8 cellular contexts compared by ENCODE assay signal in genomic region chr13:99500839-99501134, GRCh38. TPM values are rescaled to one million over a fixed set of nuclear protein-coding genes. Genes with fewer than 3 reads are reported as not detected.
DNase-seq lines count a peak whose midpoint lies in the region; ATAC-seq, FAIRE-seq and TF ChIP-seq lines count a peak whose summit lies in the region.

No MANE protein-coding gene starts in this region.

- H3K23ac ChIP-seq in trophoblast cell (ENCODE audit: low read length), result no peak overlapping the region

- peaks cover 13% of the 10 kb centered on the region for H3K79me2 ChIP-seq in trophoblast cell (ENCODE audit: control insufficient read depth, insufficient read depth, low read length, poor library complexity)

- H3K27ac Mint-ChIP-seq in endothelial cell (ENCODE audit: unreplicated experiment), result peak overlapping the region; percentile 89

- peak; percentile 5 for ATAC-seq in GM21360 (IDR thresholded peaks at IDR 0.05; ENCODE audit: unreplicated experiment)
- ATAC-seq in GM19035 (IDR thresholded peaks at IDR 0.05; ENCODE audit: unreplicated experiment), result no peak
- no peak for ATAC-seq in GM21367 (IDR thresholded peaks at IDR 0.05; ENCODE audit: unreplicated experiment)

- H3K27me3 ChIP-seq in AG04450 (ENCODE audit: control insufficient read depth, insufficient read depth, low read length) (no peaks in the 10 kb centered on the region), trophoblast cell (ENCODE audit: insufficient read depth, low read length) (no peaks in the 10 kb centered on the region)

- H3K14ac ChIP-seq in trophoblast cell (ENCODE audit: low read length), result peak overlapping the region; percentile 51

- H3K4me1 Mint-ChIP-seq in endothelial cell (ENCODE audit: unreplicated experiment), result peaks cover 38% of the 10 kb centered on the region

- H3K9ac ChIP-seq in trophoblast cell (ENCODE audit: low read length), result peak overlapping the region; percentile 88

- CTCF ChIA-PET in AG04450 (lab: Charles Lee), result interaction anchor here (0.6 to 3.7 kb wide), 2 partner anchors 64 to 1073 kb away, joined by 4 to 25 read pairs; no protein-coding TSS in a partner anchor

- peak overlapping the region; percentile 62 for H3K18ac ChIP-seq in trophoblast cell (ENCODE audit: low read length)

- no peak for FAIRE-seq in D721Med (lab: Jason Lieb, UNC)

- H4K12ac ChIP-seq in trophoblast cell (ENCODE audit: low read depth, low read length), result peak overlapping the region; percentile 78

- no peaks in the 10 kb centered on the region for H3K9me3 Mint-ChIP-seq in endothelial cell (ENCODE audit: unreplicated experiment)

- H2AK5ac ChIP-seq in trophoblast cell (ENCODE audit: low read length), result no peak overlapping the region

- H4K8ac ChIP-seq in trophoblast cell (ENCODE audit: low read depth, low read length), result peak overlapping the region; percentile 82

- peak overlapping the region; percentile 95 for H2AFZ ChIP-seq in trophoblast cell (ENCODE audit: insufficient read depth, low read length, poor library complexity)

- peaks cover 19% of the 10 kb centered on the region for H3K79me1 ChIP-seq in trophoblast cell (ENCODE audit: low read length)

- peak overlapping the region; percentile 71 for H4K91ac ChIP-seq in trophoblast cell (ENCODE audit: low read depth, low read length)

- no peak overlapping the region for H2BK12ac ChIP-seq in trophoblast cell (ENCODE audit: low read length)

- POLR2A ChIA-PET in AG04450 (lab: Yijun Ruan, JAX), result interaction anchor here (0.6 kb wide), 1 partner anchor 31 kb away, joined by 3 read pairs; no protein-coding TSS in a partner anchor

- peaks cover 3% of the 10 kb centered on the region for H3K36me3 Mint-ChIP-seq in endothelial cell (ENCODE audit: low read depth, unreplicated experiment)

- H3K27ac ChIP-seq in AG04450 (ENCODE audit: low read depth, low read length) (peak overlapping the region; percentile 21), trophoblast cell (ENCODE audit: low read depth, low read length) (peak overlapping the region; percentile 70)

- H3K36me3 ChIP-seq in trophoblast cell (ENCODE audit: control insufficient read depth in 1 of 2, insufficient read depth in 2 of 2, low read length in 2 of 2), result no peaks in the 10 kb centered on the region

- H3K9me3 ChIP-seq in AG04450 (ENCODE audit: control insufficient read depth, insufficient read depth, low read length), result peaks cover 4% of the 10 kb centered on the region; the same call in 1 of the 2 replicates
- H3K9me3 ChIP-seq in trophoblast cell (ENCODE audit: insufficient read depth, low read depth, low read length), result peaks cover 1% of the 10 kb centered on the region

- DNase-seq in AG04450 (ENCODE audit: low read depth, low spot score), result no peak
- no peak for DNase-seq in NB4 (ENCODE audit: low read depth)
- peak; percentile 3 for DNase-seq in endothelial cell (ENCODE audit: low spot score)
- no peak for DNase-seq in trophoblast cell
- DNase-seq in D721Med (ENCODE audit: insufficient read length, low spot score), result no peak

- no peak overlapping the region for H2BK120ac ChIP-seq in trophoblast cell (ENCODE audit: insufficient read depth, low read length, poor library complexity)

- no peak overlapping the region for H2BK5ac ChIP-seq in trophoblast cell (ENCODE audit: low read depth, low read length, poor library complexity)

- no peak for TF ChIP-seq CTCF in AG04450 (IDR thresholded peaks at IDR 0.05; ENCODE audit: low read depth, low read length)
- no peak for TF ChIP-seq CTCF in NB4 (IDR thresholded peaks at IDR 0.05; ENCODE audit: low read depth, low read length)
- TF ChIP-seq CTCF in endothelial cell (IDR thresholded peaks at IDR 0.05; ENCODE audit: unreplicated experiment), result no peak
- TF ChIP-seq CTCF in D721Med (IDR thresholded peaks at IDR 0.05; ENCODE audit: insufficient read depth, missing control alignments), result no peak

- peak overlapping the region; percentile 73 for H3K4me2 ChIP-seq in trophoblast cell (ENCODE audit: low read length)

- H3K4me3 ChIP-seq in AG04450 (ENCODE audit: low read depth, low read length) (peak overlapping the region; percentile 94), NB4 (ENCODE audit: low read depth, low read length) (peak overlapping the region; percentile 97), trophoblast cell (ENCODE audit: low read depth, low read length) (peak overlapping the region; percentile 82)

- peaks cover 14% of the 10 kb centered on the region for H3K27me3 Mint-ChIP-seq in endothelial cell (ENCODE audit: unreplicated experiment)

- no CpG with 5 or more reads among the region's 7 CpGs for WGBS in trophoblast cell (ENCODE audit: extremely low coverage, insufficient coverage, insufficient read length)

- H3K4me3 Mint-ChIP-seq in endothelial cell (ENCODE audit: unreplicated experiment), result peak overlapping the region; percentile 97

- no peak overlapping the region for H3K4ac ChIP-seq in trophoblast cell (ENCODE audit: low read depth, low read length)

- H3K4me1 ChIP-seq in trophoblast cell (ENCODE audit: control insufficient read depth in 1 of 2, insufficient read depth in 2 of 2, low read length in 2 of 2), result peaks cover 2 to 8% of the 10 kb centered on the region in 2 experiments

- no peak for TF ChIP-seq POLR2A in NB4 (IDR thresholded peaks at IDR 0.05; ENCODE audit: extremely low read depth, insufficient read length)

RNA-seq across cellular contexts. Expression of gene TM9SF2, which starts 0.5 kb away (rescaled TPM):
- 86.2 and 125 TPM in 2 replicates for polyA plus RNA-seq in AG04450 (2011; rRNA removed)
- 57.9 and 110 TPM in 2 replicates for polyA minus RNA-seq in AG04450 (2011; rRNA and poly(A)+ RNA removed)
- 128 TPM for total RNA-seq in endothelial cell (ENCODE audit: unreplicated experiment)
- polyA plus RNA-seq in trophoblast cell (2013), result 141 and 148 TPM in 2 replicates
